In the genomic region with DNA sequence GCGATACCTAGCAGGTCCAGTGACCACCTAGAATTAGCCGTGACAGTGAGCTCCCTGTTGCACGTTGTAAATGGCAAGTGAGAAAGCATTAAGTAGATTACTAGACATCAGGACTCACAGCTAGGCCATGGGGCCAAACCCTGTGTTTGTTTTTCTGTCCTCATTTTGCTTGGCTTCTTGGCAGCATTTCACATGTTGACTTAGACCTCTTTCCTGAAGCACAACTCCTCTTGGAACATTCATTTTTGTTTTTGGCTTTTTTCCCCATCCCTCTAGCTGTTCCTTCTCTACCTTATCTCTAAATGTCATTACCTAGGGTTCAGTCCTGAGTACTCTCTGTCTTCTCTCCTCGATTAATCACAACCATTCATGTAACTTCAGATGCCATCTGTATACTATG, we compare ENCODE assay signal across 19 cellular contexts. TPM values are rescaled to one million over a fixed set of nuclear protein-coding genes. Genes with fewer than 3 reads are reported as not detected.
A peak's percentile ranks its signal among the peaks of the same experiment; 100 is the strongest.
DNase-seq lines count a peak whose midpoint lies in the region; ATAC-seq and TF ChIP-seq lines count a peak whose summit lies in the region.
"Had no signal": no experiment of that assay in that cellular context is flagged by ENCODE, and none has a peak within 500 bp of the region (broad histone marks: within the 10 kb centered on the region; RNA-seq: fewer than 3 reads in every experiment).

No MANE protein-coding gene starts in this region.

- H3K4me3 Mint-ChIP-seq in chondrocyte (ENCODE audit: unreplicated experiment), result no peak overlapping the region
- H3K4me3 Mint-ChIP-seq: activated CD8-positive, alpha-beta T cell treated with anti-CD3 and anti-CD28 coated beads for 36 hours; activated T-helper 1 cell treated with anti-CD3 and anti-CD28 coated beads, Interleukin-12 subunit alpha, Interleukin-12 subunit beta, Interleukin-2, Interleukin-4 antibody, amounts not matched to agents 30 ng/mL and 10 ng/mL and 1 ng/mL, durations not matched to agents 14 hours and 24 hours and 36 hours; B cell; stimulated activated naive B cell treated with anti-CD40 and anti-IgM and Interleukin-4, amounts not matched to agents 10 μg/mL and 1 μg/mL and 100 μg/mL, for 72 hours had no signal

- peak overlapping the region; percentile 62 for H3K27ac ChIP-seq in C4-2B
- H3K27ac ChIP-seq: esophagus squamous epithelium, skin epidermis, uterus had no signal

- peaks cover 72% of the 10 kb centered on the region for H3K4me1 Mint-ChIP-seq in chondrocyte (ENCODE audit: low read depth)
- H3K4me1 Mint-ChIP-seq: B cell; stimulated activated naive B cell treated with anti-CD40 and anti-IgM and Interleukin-4, amounts not matched to agents 10 μg/mL and 1 μg/mL and 100 μg/mL, for 72 hours had no signal

- DNase-seq in M059J (ENCODE audit: low read depth), result peak; percentile 75
- DNase-seq in chondrocyte (ENCODE audit: low spot score), result no peak
- no peak for DNase-seq in left lobe of liver (ENCODE audit: low spot score)
- DNase-seq in CD1c-positive myeloid dendritic cell (ENCODE audit: extremely low spot score), result no peak
- no peak for DNase-seq in stimulated activated CD4-positive, alpha-beta T cell treated with anti-CD3 and anti-CD28 coated beads, Interleukin-4, amount 100 ng/mL, for 1 hour
- no peak for DNase-seq in NCI-H345 treated with DMSO at 0.1 percent for 48 hours (lab: John Stamatoyannopoulos, UW; ENCODE audit: unreplicated experiment)
- DNase-seq in DMS53 (lab: John Stamatoyannopoulos, UW), result no peak
- DNase-seq: activated CD8-positive, alpha-beta T cell treated with anti-CD3 and anti-CD28 coated beads for 36 hours; amygdala; cortex of kidney; DMS79 treated with DMSO at 0.1 percent for 48 hours; esophagus squamous epithelium; NCI-H2171; stimulated activated naive B cell treated with anti-CD40 and anti-IgM and Interleukin-4, amounts not matched to agents 10 μg/mL and 1 μg/mL and 100 μg/mL, for 72 hours; uterus had no signal

- no peaks in the 10 kb centered on the region for H3K9me3 Mint-ChIP-seq in chondrocyte (ENCODE audit: low read depth)
- H3K9me3 Mint-ChIP-seq: activated CD8-positive, alpha-beta T cell treated with anti-CD3 and anti-CD28 coated beads for 36 hours; activated T-helper 1 cell treated with anti-CD3 and anti-CD28 coated beads, Interleukin-12 subunit alpha, Interleukin-12 subunit beta, Interleukin-2, Interleukin-4 antibody, amounts not matched to agents 30 ng/mL and 10 ng/mL and 1 ng/mL, durations not matched to agents 14 hours and 24 hours and 36 hours had no signal

- no peak for TF ChIP-seq CTCF in C4-2B (conservative IDR thresholded peaks at IDR 0.05)
- no peak for TF ChIP-seq CTCF in chondrocyte (IDR thresholded peaks at IDR 0.05)

- no peaks in the 10 kb centered on the region for H3K27me3 Mint-ChIP-seq in chondrocyte (ENCODE audit: low read depth)

- no peaks in the 10 kb centered on the region for H3K36me3 Mint-ChIP-seq in chondrocyte (ENCODE audit: low read depth)
- H3K36me3 Mint-ChIP-seq: stimulated activated naive B cell treated with anti-CD40 and anti-IgM and Interleukin-4, amounts not matched to agents 10 μg/mL and 1 μg/mL and 100 μg/mL, for 72 hours had no signal

- peak overlapping the region; percentile 72 for H3K27ac Mint-ChIP-seq in chondrocyte (ENCODE audit: unreplicated experiment)
- H3K27ac Mint-ChIP-seq: activated CD8-positive, alpha-beta T cell treated with anti-CD3 and anti-CD28 coated beads for 36 hours; activated T-helper 1 cell treated with anti-CD3 and anti-CD28 coated beads, Interleukin-12 subunit alpha, Interleukin-12 subunit beta, Interleukin-2, Interleukin-4 antibody, amounts not matched to agents 30 ng/mL and 10 ng/mL and 1 ng/mL, durations not matched to agents 14 hours and 24 hours and 36 hours; B cell; stimulated activated naive B cell treated with anti-CD40 and anti-IgM and Interleukin-4, amounts not matched to agents 10 μg/mL and 1 μg/mL and 100 μg/mL, for 72 hours had no signal

- ATAC-seq in left lobe of liver, result peak; percentile 44
- ATAC-seq: activated CD8-positive, alpha-beta T cell treated with anti-CD3 and anti-CD28 coated beads for 36 hours; stimulated activated naive B cell treated with anti-CD40 and anti-IgM and Interleukin-4, amounts not matched to agents 10 μg/mL and 1 μg/mL and 100 μg/mL, for 72 hours had no signal

RNA-seq across cellular contexts. Expression of a gene that starts 16.9 kb away (rescaled TPM):
- total RNA-seq in M059J (2014; rRNA removed; shearing (Covaris generic)), result 13.8 and 27.4 TPM in 2 replicates
- 125 to 174 TPM (median 136 TPM) in 3 replicates for total RNA-seq in chondrocyte
- 3.2 TPM for total RNA-seq in left lobe of liver
- total RNA-seq: B cell had no signal

RNA-seq across cellular contexts. Expression of a gene that starts 34.7 kb away (rescaled TPM):
- total RNA-seq in M059J (2014; rRNA removed; shearing (Covaris generic)), result 45.5 and 83.9 TPM in 2 replicates
- total RNA-seq in chondrocyte (9.4 to 22.3 TPM (median 19.8 TPM) in 3 replicates), left lobe of liver (1.1 TPM)
